In genomic region chr2:200226652-200227426, GRCh38 we compare ENCODE assay signal across 1 cellular context.
TF ChIP-seq lines count a peak whose summit lies in the region.

No MANE protein-coding gene starts in this region.

TF ChIP-seq in H1, 55 proteins besides CTCF, POLR2A, EP300 and RAD21 (continued from another document):
- no peak for TF ChIP-seq SP1 (IDR thresholded peaks at IDR 0.05; ENCODE audit: low read depth, low read length)
- no peak for TF ChIP-seq CHD2 (IDR thresholded peaks at IDR 0.05; ENCODE audit: low read length)
- TF ChIP-seq SIX5 (IDR thresholded peaks at IDR 0.05; ENCODE audit: low read depth, low read length): no peak
